9 cellular contexts compared by ENCODE assay signal in genomic region chr5:72314571-72315172, GRCh38. TPM values are rescaled to one million over a fixed set of nuclear protein-coding genes. Genes with fewer than 3 reads are reported as not detected.
A peak's percentile ranks its signal among the peaks of the same experiment; 100 is the strongest.
DNase-seq lines count a peak whose midpoint lies in the region; ATAC-seq and TF ChIP-seq lines count a peak whose summit lies in the region.
"Had no signal": no experiment of that assay in that cellular context is flagged by ENCODE, and none has a peak within 500 bp of the region (broad histone marks: within the 10 kb centered on the region; RNA-seq: fewer than 3 reads in every experiment).

No MANE protein-coding gene starts in this region.

- no peaks in the 10 kb centered on the region for H3K9me3 ChIP-seq in adrenal gland (replicated peaks in 1 of 3)
- H3K9me3 ChIP-seq in neuronal stem cell (replicated peaks in 1 of 2; ENCODE audit: control insufficient read depth in 2 of 2, insufficient read depth in 1 of 2, low read depth in 1 of 2, low read length in 2 of 2), result no peaks in the 10 kb centered on the region

- no peak overlapping the region for H2AK5ac ChIP-seq in neuronal stem cell (ENCODE audit: low read depth, low read length)

- no peak overlapping the region for H2AFZ ChIP-seq in neuronal stem cell (ENCODE audit: low read length)

- no peak overlapping the region for H2BK12ac ChIP-seq in neuronal stem cell (ENCODE audit: low read length)

- DNase-seq in EH (ENCODE audit: low read depth) (peak; percentile 55), LHCN-M2 (ENCODE audit: low read depth) (peak; percentile 54), adrenal gland (peak in 5 of 7 donors; percentile 42 to 68 (median 52)), left lobe of liver (ENCODE audit: low spot score) (no peak), DMS153 (lab: John Stamatoyannopoulos, UW) (no peak), neuronal stem cell (ENCODE audit: low spot score) (no peak)
- no peak for DNase-seq in activated effector memory CD4-positive, alpha-beta T cell treated with Interleukin-2 at 50 U/mL for 16 hours
- DNase-seq: activated CD8-positive, alpha-beta memory T cell treated with anti-CD3 and anti-CD28 coated beads, Interleukin-2, amount 50 U/mL, for 4 hours had no signal

- H3K9ac ChIP-seq in neuronal stem cell (ENCODE audit: low read depth, low read length, poor library complexity), result no peak overlapping the region

- H3K14ac ChIP-seq in neuronal stem cell (ENCODE audit: low read length), result no peak overlapping the region

- H2BK5ac ChIP-seq in neuronal stem cell (ENCODE audit: low read length), result no peak overlapping the region

- no peak overlapping the region for H3K27ac ChIP-seq in adrenal gland
- H3K27ac ChIP-seq in neuronal stem cell (replicated peaks; ENCODE audit: low read length), result no peak overlapping the region

- no peak overlapping the region for H3K4me2 ChIP-seq in neuronal stem cell (ENCODE audit: insufficient read depth, low read length, poor library complexity, severe bottlenecking)

- peak; percentile 58 for ATAC-seq in left lobe of liver
- no peak for ATAC-seq in GM18907 (IDR thresholded peaks at IDR 0.05; ENCODE audit: unreplicated experiment)

- WGBS in adrenal gland, 4 donors, result 73 to 78% (median 76%) methylated on average over 3 of the region's 3 CpGs
- no CpG with 5 or more reads among the region's 3 CpGs for WGBS in neuronal stem cell (ENCODE audit: extremely low coverage in 2 of 2, insufficient read length in 2 of 2, insufficient replicate concordance in 1 of 2), 2 donors

- H3K27me3 ChIP-seq in adrenal gland, result no peaks in the 10 kb centered on the region
- no peaks in the 10 kb centered on the region for H3K27me3 ChIP-seq in neuronal stem cell (ENCODE audit: control insufficient read depth in 3 of 3, insufficient read depth in 3 of 3, low read depth in 1 of 3, low read length in 3 of 3)

- intact Hi-C loops in adrenal gland (cut with DNase I), result no loop called here

- no peak overlapping the region for H3K4me3 ChIP-seq in adrenal gland
- H3K4me3 ChIP-seq in neuronal stem cell (ENCODE audit: low read length in 2 of 2), result no peak overlapping the region

- no peak overlapping the region for H4K91ac ChIP-seq in neuronal stem cell (ENCODE audit: low read depth, low read length, poor library complexity)

- H3K23ac ChIP-seq in neuronal stem cell (ENCODE audit: low read depth, low read length, poor library complexity), result no peak overlapping the region

- H3K79me1 ChIP-seq in neuronal stem cell (ENCODE audit: low read depth, low read length), result no peaks in the 10 kb centered on the region

- no peak overlapping the region for H3K18ac ChIP-seq in neuronal stem cell (ENCODE audit: low read length)

- no peak overlapping the region for H4K8ac ChIP-seq in neuronal stem cell (ENCODE audit: low read depth, low read length)

- H3K4ac ChIP-seq in neuronal stem cell (ENCODE audit: low read length), result no peak overlapping the region

- H2BK120ac ChIP-seq in neuronal stem cell (ENCODE audit: low read depth, low read length), result no peak overlapping the region

- H3K36me3 ChIP-seq in adrenal gland (replicated peaks in 1 of 2) (peaks cover 0 to 21% of the 10 kb centered on the region in 2 donors), neuronal stem cell (replicated peaks in 1 of 2; ENCODE audit: control insufficient read depth in 2 of 2, insufficient read depth in 2 of 2, low read length in 2 of 2) (peaks cover 11 to 73% of the 10 kb centered on the region in 2 donors)

- TF ChIP-seq POLR2A in adrenal gland (IDR thresholded peaks at IDR 0.05), result no peak

- H3K4me1 ChIP-seq in adrenal gland (replicated peaks in 1 of 2) (peaks cover 15 to 17% of the 10 kb centered on the region in 2 donors), neuronal stem cell (ENCODE audit: control insufficient read depth in 2 of 2, insufficient read depth in 1 of 2, low read depth in 1 of 2, low read length in 2 of 2) (no peaks in the 10 kb centered on the region)

- H2BK15ac ChIP-seq in neuronal stem cell (ENCODE audit: low read length), result no peak overlapping the region

- peak in 4 of 6 experiments; percentile 22 to 35 (median 32) for TF ChIP-seq CTCF in adrenal gland (IDR thresholded peaks at IDR 0.05)

RNA-seq across cellular contexts. Expression of gene MRPS27, which starts 5.4 kb away (rescaled TPM):
- total RNA-seq in LHCN-M2 (2014; rRNA removed) (87.1 and 91.1 TPM in 2 replicates), adrenal gland (10 to 100 TPM; 61.1 to 91.9 (median 69.7) TPM), left lobe of liver (23.9 TPM)
- 34.8 TPM for polyA plus RNA-seq in LHCN-M2 (2012)
- polyA plus RNA-seq in adrenal gland, result 10 to 100 TPM; 20.8 to 92.8 (median 25.9) TPM
- 66.9 TPM for polyA plus RNA-seq in neuronal stem cell (2013, experiment 1 of 2)
- polyA plus RNA-seq in neuronal stem cell (2013, experiment 2 of 2), result 68.0 TPM

RNA-seq across cellular contexts. Expression of gene PTCD2, which starts 5.5 kb away (rescaled TPM):
- 19.0 and 25.3 TPM in 2 replicates for total RNA-seq in LHCN-M2 (2014; rRNA removed)
- polyA plus RNA-seq in LHCN-M2 (2012), result 8.6 TPM
- 10 to 100 TPM; 11.9 to 20.6 (median 14.2) TPM for total RNA-seq in adrenal gland
- polyA plus RNA-seq in adrenal gland, result 10 to 100 TPM in 1 of 3 donors, 1 to 10 TPM in 2; 1.7 to 18.0 (median 3.2) TPM
- 6.5 TPM for total RNA-seq in left lobe of liver
- 5.3 TPM for polyA plus RNA-seq in neuronal stem cell (2013, experiment 1 of 2)
- polyA plus RNA-seq in neuronal stem cell (2013, experiment 2 of 2), result 5.9 TPM

Comparison
In these comparisons a context has a peak if more than half of its experiments do, and no peak if none do; other contexts are left out.
1. DNase-seq: peak in EH (single experiment), LHCN-M2 (single experiment) and adrenal gland (5 of 7); none in left lobe of liver (single experiment), DMS153 (single experiment), activated effector memory CD4-positive, alpha-beta T cell treated with Interleukin-2 at 50 U/mL for 16 hours (single experiment) and neuronal stem cell (single experiment).